23 cellular contexts compared by ENCODE assay signal in genomic region chr1:62424412-62424811, GRCh38. TPM values are rescaled to one million over a fixed set of nuclear protein-coding genes. Genes with fewer than 3 reads are reported as not detected.
A peak's percentile ranks its signal among the peaks of the same experiment; 100 is the strongest.
DNase-seq lines count a peak whose midpoint lies in the region; ATAC-seq, FAIRE-seq and TF ChIP-seq lines count a peak whose summit lies in the region.
"Had no signal": no experiment of that assay in that cellular context is flagged by ENCODE, and none has a peak within 500 bp of the region (broad histone marks: within the 10 kb centered on the region; RNA-seq: fewer than 3 reads in every experiment).

No MANE protein-coding gene starts in this region.

- no peak overlapping the region for H3K27ac ChIP-seq in HEK293 (ENCODE audit: extremely low read depth, low read depth, low read length)
- no peak overlapping the region for H3K27ac ChIP-seq in astrocyte (ENCODE audit: low read depth, low read length)
- no peak overlapping the region for H3K27ac ChIP-seq in Karpas-422 (ENCODE audit: low read length)
- H3K27ac ChIP-seq: PC-9, prostate gland, SJCRH30, vagina had no signal

- DNase-seq in AG10803 (ENCODE audit: low read depth) (peak; percentile 19), astrocyte (ENCODE audit: low read depth) (peak; percentile 18), left kidney (ENCODE audit: low read depth, low spot score) (peak; percentile 12), Karpas-422 (no peak), NCI-H748 treated with DMSO at 0.1 percent for 48 hours (lab: John Stamatoyannopoulos, UW) (no peak)
- no peak for DNase-seq in activated naive CD4-positive, alpha-beta T cell treated with anti-CD3 and anti-CD28 coated beads, Interleukin-2, amount 50 U/mL, for 72 hours (ENCODE audit: low spot score in 2 of 2)
- DNase-seq: activated T-cell treated with anti-CD3 and anti-CD28 coated beads, Interleukin-2, amount 50 U/mL, for 48 hours; CD4-positive, CD25-positive, alpha-beta regulatory T cell; DND-41; foreskin melanocyte; nephron progenitor cell; PC-9; SJCRH30; stimulated activated CD4-positive, alpha-beta T cell treated with anti-CD3 and anti-CD28 coated beads, Interleukin-4, amount 100 ng/mL, for 24 hours; substantia nigra had no signal

- H3K9me2 ChIP-seq in Karpas-422 (replicated peaks; ENCODE audit: insufficient read depth, low read length), result no peaks in the 10 kb centered on the region

- no peaks in the 10 kb centered on the region for H3K9me3 Mint-ChIP-seq in astrocyte (ENCODE audit: unreplicated experiment)
- H3K9me3 Mint-ChIP-seq in activated naive CD4-positive, alpha-beta T cell treated with anti-CD3 and anti-CD28 coated beads, Interleukin-2, amount 50 U/mL, for 72 hours, result no peaks in the 10 kb centered on the region
- H3K9me3 Mint-ChIP-seq: activated naive CD4-positive, alpha-beta T cell treated with anti-CD3 and anti-CD28 coated beads, Interleukin-2, amount 50 U/mL, for 24 hours; CD4-positive, CD25-positive, alpha-beta regulatory T cell; nephron progenitor cell had no signal

- H3K4me2 ChIP-seq in astrocyte (ENCODE audit: low read length) (no peak overlapping the region), Karpas-422 (ENCODE audit: low read depth, low read length, poor library complexity, severe bottlenecking) (no peak overlapping the region)
- H3K4me2 ChIP-seq: PC-9, smooth muscle cell had no signal

- H3K79me2 ChIP-seq in astrocyte (ENCODE audit: insufficient read depth, low read length), result no peaks in the 10 kb centered on the region
- no peaks in the 10 kb centered on the region for H3K79me2 ChIP-seq in Karpas-422 (ENCODE audit: low read length)

- H3K4me1 ChIP-seq in HEK293 (ENCODE audit: control insufficient read depth, insufficient read depth, low read length), result no peaks in the 10 kb centered on the region
- H3K4me1 ChIP-seq in astrocyte (ENCODE audit: insufficient read depth, low read length), result no peaks in the 10 kb centered on the region
- no peaks in the 10 kb centered on the region for H3K4me1 ChIP-seq in Karpas-422 (ENCODE audit: low read length)
- H3K4me1 ChIP-seq: prostate gland, vagina had no signal

- H3K36me3 Mint-ChIP-seq in astrocyte (ENCODE audit: low read depth, unreplicated experiment), result no peaks in the 10 kb centered on the region
- H3K36me3 Mint-ChIP-seq in activated naive CD4-positive, alpha-beta T cell treated with anti-CD3 and anti-CD28 coated beads, Interleukin-2, amount 50 U/mL, for 72 hours, result no peaks in the 10 kb centered on the region
- H3K36me3 Mint-ChIP-seq: activated naive CD4-positive, alpha-beta T cell treated with anti-CD3 and anti-CD28 coated beads, Interleukin-2, amount 50 U/mL, for 24 hours; CD4-positive, CD25-positive, alpha-beta regulatory T cell had no signal

- peaks cover 3% of the 10 kb centered on the region for H3K4me1 Mint-ChIP-seq in astrocyte (ENCODE audit: low read depth, unreplicated experiment)
- H3K4me1 Mint-ChIP-seq: activated naive CD4-positive, alpha-beta T cell treated with anti-CD3 and anti-CD28 coated beads, Interleukin-2, amount 50 U/mL, for 24 hours; CD4-positive, CD25-positive, alpha-beta regulatory T cell; nephron progenitor cell had no signal

- no peaks in the 10 kb centered on the region for H4K20me1 ChIP-seq in astrocyte (ENCODE audit: insufficient read depth, low read length)
- H4K20me1 ChIP-seq in Karpas-422 (ENCODE audit: insufficient read depth, low read depth, low read length), result no peaks in the 10 kb centered on the region

- H3K9me3 ChIP-seq in HEK293 (ENCODE audit: control insufficient read depth, insufficient read depth, low read depth, low read length), result no peaks in the 10 kb centered on the region
- H3K9me3 ChIP-seq in astrocyte (ENCODE audit: insufficient read depth, low read depth, low read length), result no peaks in the 10 kb centered on the region
- no peaks in the 10 kb centered on the region for H3K9me3 ChIP-seq in Karpas-422 (ENCODE audit: low read length)
- H3K9me3 ChIP-seq: prostate gland, SJCRH30, vagina had no signal

- TF ChIP-seq CTCF in AG10803 (conservative IDR thresholded peaks at IDR 0.05; ENCODE audit: low read length), result no peak
- no peak for TF ChIP-seq CTCF in HEK293 (tag by site-specific recombination; IDR thresholded peaks at IDR 0.05)
- TF ChIP-seq CTCF in astrocyte (IDR thresholded peaks at IDR 0.05; ENCODE audit: insufficient read depth, low read depth, low read length), result no peak

- H3K27me3 Mint-ChIP-seq in astrocyte (ENCODE audit: low read depth, unreplicated experiment), result no peaks in the 10 kb centered on the region
- H3K27me3 Mint-ChIP-seq: activated naive CD4-positive, alpha-beta T cell treated with anti-CD3 and anti-CD28 coated beads, Interleukin-2, amount 50 U/mL, for 24 hours had no signal

- CTCF ChIA-PET in HEK293 (lab: Yijun Ruan, JAX), result interaction anchor here (1.4 kb wide), 1 partner anchor 18 kb away, joined by 3 read pairs; no protein-coding TSS in a partner anchor

- H3K36me3 ChIP-seq in HEK293 (ENCODE audit: control insufficient read depth in 2 of 2, insufficient read depth in 1 of 2, low read length in 2 of 2) (no peaks in the 10 kb centered on the region), astrocyte (ENCODE audit: insufficient read depth, low read length) (no peaks in the 10 kb centered on the region), Karpas-422 (ENCODE audit: insufficient read depth, low read length) (no peaks in the 10 kb centered on the region)
- H3K36me3 ChIP-seq: prostate gland, SJCRH30, vagina had no signal

- H3K4me3 ChIP-seq in AG10803 (ENCODE audit: low read length) (no peak overlapping the region), HEK293 (ENCODE audit: low read depth, low read length) (no peak overlapping the region), astrocyte (ENCODE audit: insufficient read depth, low read depth, low read length) (no peak overlapping the region), Karpas-422 (ENCODE audit: low read length) (no peak overlapping the region)
- H3K4me3 ChIP-seq: PC-9, prostate gland, SJCRH30, smooth muscle cell, vagina had no signal

- H3K9ac ChIP-seq in astrocyte (ENCODE audit: low read length) (no peak overlapping the region), Karpas-422 (ENCODE audit: low read length) (no peak overlapping the region)

- no peak for FAIRE-seq in astrocyte (lab: Jason Lieb, UNC)
- FAIRE-seq: colon, GM18507 had no signal

- H3K4me3 Mint-ChIP-seq in astrocyte (ENCODE audit: unreplicated experiment), result no peak overlapping the region
- H3K4me3 Mint-ChIP-seq: activated naive CD4-positive, alpha-beta T cell treated with anti-CD3 and anti-CD28 coated beads, Interleukin-2, amount 50 U/mL, for 24 hours; CD4-positive, CD25-positive, alpha-beta regulatory T cell; nephron progenitor cell had no signal

- no peak overlapping the region for H3K27ac Mint-ChIP-seq in astrocyte (ENCODE audit: unreplicated experiment)
- H3K27ac Mint-ChIP-seq in activated naive CD4-positive, alpha-beta T cell treated with anti-CD3 and anti-CD28 coated beads, Interleukin-2, amount 50 U/mL, for 72 hours, result no peak overlapping the region
- H3K27ac Mint-ChIP-seq: activated naive CD4-positive, alpha-beta T cell treated with anti-CD3 and anti-CD28 coated beads, Interleukin-2, amount 50 U/mL, for 24 hours; CD4-positive, CD25-positive, alpha-beta regulatory T cell had no signal

- H3K27me3 ChIP-seq in astrocyte (ENCODE audit: insufficient read depth, low read length), result no peaks in the 10 kb centered on the region
- H3K27me3 ChIP-seq in Karpas-422 (ENCODE audit: low read length), result no peaks in the 10 kb centered on the region
- H3K27me3 ChIP-seq: SJCRH30, vagina had no signal

- POLR2A ChIA-PET in HEK293 (lab: Yijun Ruan, JAX), result interaction anchor here (2.4 kb wide), 1 partner anchor 12 kb away, joined by 11 read pairs; the partner anchor contains the start of gene USP1

- H2AFZ ChIP-seq in astrocyte (ENCODE audit: low read depth, low read length), result no peak overlapping the region
- H2AFZ ChIP-seq in Karpas-422 (ENCODE audit: low read length), result no peak overlapping the region
- H2AFZ ChIP-seq: PC-9 had no signal

- no peak for ATAC-seq in activated naive CD4-positive, alpha-beta T cell treated with anti-CD3 and anti-CD28 coated beads, Interleukin-2, amount 50 U/mL, for 72 hours
- no peak for ATAC-seq in HG02642 (IDR thresholded peaks at IDR 0.05; ENCODE audit: poor library complexity, unreplicated experiment)

TF ChIP-seq in HEK293, 187 proteins besides CTCF, POLR2A, EP300 and RAD21:
- peak; percentile 31; the same call in 1 of the 2 replicates for TF ChIP-seq ZFHX2 (tag by site-specific recombination; conservative IDR thresholded peaks at IDR 0.05)
- TF ChIP-seq ZNF132 (tag by site-specific recombination; IDR thresholded peaks at IDR 0.05; ENCODE audit: borderline replicate concordance), result no peak

RNA-seq across cellular contexts. Expression of gene USP1, which starts 12.4 kb away (rescaled TPM):
- 11.4 and 12.8 TPM in 2 replicates for total RNA-seq in astrocyte
- 10 to 100 TPM; 59.7 to 71.0 TPM for total RNA-seq in activated naive CD4-positive, alpha-beta T cell treated with anti-CD3 and anti-CD28 coated beads, Interleukin-2, amount 50 U/mL, for 72 hours
- 26.1 and 37.5 TPM in 2 replicates for total RNA-seq in Karpas-422 (2014; rRNA removed; shearing (Covaris generic); ENCODE audit: low replicate concordance)

Comparison
In these comparisons a context has a peak if more than half of its experiments do, and no peak if none do; other contexts are left out.
1. DNase-seq: peak in AG10803 (single experiment), astrocyte (single experiment) and left kidney (single experiment); none in activated naive CD4-positive, alpha-beta T cell treated with anti-CD3 and anti-CD28 coated beads, Interleukin-2, amount 50 U/mL, for 72 hours (0 of 2), Karpas-422 (single experiment) and NCI-H748 treated with DMSO at 0.1 percent for 48 hours (single experiment).